Comparison of ENCODE assay signal across 27 cellular contexts in the genomic region with DNA sequence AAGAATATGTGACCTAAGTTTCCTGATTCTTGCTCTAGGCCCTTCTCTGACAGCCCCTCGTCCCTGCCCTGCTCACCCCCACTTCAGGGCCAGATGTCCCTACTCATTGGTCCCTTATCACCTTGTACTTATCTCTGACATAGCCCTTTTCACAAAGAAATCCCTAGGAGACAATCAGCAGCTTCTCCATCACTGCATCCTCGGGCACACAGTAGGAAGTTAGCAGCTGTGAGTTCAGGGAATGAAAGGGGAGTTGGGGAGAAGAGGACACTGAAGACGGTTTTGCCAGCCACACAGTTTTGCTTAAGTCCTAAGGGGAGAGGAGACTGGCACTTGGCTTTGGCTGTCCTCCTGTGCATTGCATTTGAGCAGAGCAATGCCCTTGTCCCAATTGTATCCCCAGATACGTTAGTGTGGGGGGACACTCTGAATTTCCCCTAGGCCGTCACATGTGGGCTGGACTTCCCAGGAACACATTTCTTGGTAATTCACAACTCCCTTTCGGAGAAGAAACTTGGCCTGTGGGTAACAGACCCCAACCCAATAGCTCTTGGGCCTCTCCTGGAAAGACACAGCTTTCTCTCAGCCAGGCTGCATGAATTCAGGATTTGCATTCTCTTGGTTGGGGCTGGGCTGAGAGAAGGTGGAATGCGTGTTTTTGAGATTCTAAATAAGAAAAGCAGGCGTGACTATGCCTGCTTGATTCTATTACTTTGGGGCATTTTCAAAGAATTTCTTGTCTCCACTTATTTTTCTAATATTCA.
DNase-seq lines count a peak whose midpoint lies in the region; FAIRE-seq and TF ChIP-seq lines count a peak whose summit lies in the region.
"Had no signal": no experiment of that assay in that cellular context is flagged by ENCODE, and none has a peak within 500 bp of the region (broad histone marks: within the 10 kb centered on the region; RNA-seq: fewer than 3 reads in every experiment).

No MANE protein-coding gene starts in this region.

- POLR2A ChIA-PET in H1 (lab: Charles Lee; ENCODE audit: partially characterized antibody), result interaction anchor here (0.8 kb wide), 1 partner anchor 68 kb away, joined by 3 read pairs; no protein-coding TSS in a partner anchor
- POLR2A ChIA-PET in MCF 10A (lab: Yijun Ruan, JAX), result no interaction called here
- POLR2A ChIA-PET in CD4-positive, alpha-beta memory T cell (lab: Charles Lee; ENCODE audit: partially characterized antibody), result no interaction called here

- no peak overlapping the region for H3K4ac ChIP-seq in H1 (replicated peaks; ENCODE audit: insufficient read length, low read depth, low read length)

- CTCF ChIA-PET in H1 (lab: Charles Lee; ENCODE audit: partially characterized antibody) (interaction anchor here (0.8 to 1.4 kb wide), 6 partner anchors 9 to 347 kb away, joined by 3 to 5 read pairs (median 3); no protein-coding TSS in a partner anchor), MCF 10A (lab: Yijun Ruan, JAX) (interaction anchor here (0.5 to 0.9 kb wide), 4 partner anchors 9 to 1577 kb away, joined by 3 to 4 read pairs (median 3); no protein-coding TSS in a partner anchor)
- CTCF ChIA-PET in CD4-positive, alpha-beta memory T cell (lab: Charles Lee; ENCODE audit: partially characterized antibody), result interaction anchor here (1.0 kb wide), 1 partner anchor 508 kb away, joined by 3 read pairs; no protein-coding TSS in a partner anchor

- peak overlapping the region; percentile 13; the same call in 1 of the 2 replicates for H2BK20ac ChIP-seq in H1 (ENCODE audit: low read length)

- no peak overlapping the region for H3K56ac ChIP-seq in H1 (replicated peaks; ENCODE audit: insufficient read length, low read depth, low read length)

- H3K9me3 Mint-ChIP-seq in neural progenitor cell, result no peaks in the 10 kb centered on the region
- no peaks in the 10 kb centered on the region for H3K9me3 Mint-ChIP-seq in MCF 10A (ENCODE audit: unreplicated experiment)
- peaks cover 0 to 2% (median 0%) of the 10 kb centered on the region in 8 donors for H3K9me3 Mint-ChIP-seq in CD4-positive, alpha-beta memory T cell

- H3K9me3 ChIP-seq in HUES6 (ENCODE audit: control insufficient read depth, insufficient read depth, low read depth, low read length), result no peaks in the 10 kb centered on the region
- H3K9me3 ChIP-seq in H1 (ENCODE audit: insufficient read depth in 2 of 2, low read depth in 1 of 2, low read length in 1 of 2), result no peaks in the 10 kb centered on the region
- H3K9me3 ChIP-seq in neural progenitor cell (ENCODE audit: low read depth), result no peaks in the 10 kb centered on the region
- no peaks in the 10 kb centered on the region for H3K9me3 ChIP-seq in CD4-positive, alpha-beta memory T cell (ENCODE audit: control insufficient read depth in 1 of 2, low read length in 2 of 2)
- no peaks in the 10 kb centered on the region for H3K9me3 ChIP-seq in right atrium auricular region

- peak; percentile 86 for FAIRE-seq in H1 (lab: Jason Lieb, UNC)
- FAIRE-seq: GM12892, HepG2 had no signal

- H3K4me1 Mint-ChIP-seq in neural progenitor cell (peaks cover 22% of the 10 kb centered on the region), MCF 10A (ENCODE audit: insufficient read depth, unreplicated experiment) (no peaks in the 10 kb centered on the region)
- H3K4me1 Mint-ChIP-seq in CD4-positive, alpha-beta memory T cell, result peaks cover 0 to 4% (median 1%) of the 10 kb centered on the region in 4 donors
- H3K4me1 Mint-ChIP-seq: B cell had no signal

- H3K4me3 ChIP-seq in HUES6 (ENCODE audit: low read depth, low read length) (0 out of 2 replicates have a peak overlapping the region, but pooled peaks have one; percentile 12), H1 (ENCODE audit: extremely low read depth in 1 of 4, insufficient read depth in 2 of 4, low read depth in 3 of 4, low read length in 4 of 4) (no peak overlapping the region), neural progenitor cell (no peak overlapping the region), right atrium auricular region (no peak overlapping the region)
- H3K4me3 ChIP-seq in CD4-positive, alpha-beta memory T cell (ENCODE audit: low read length in 2 of 2), result no peak overlapping the region

- H2AK5ac ChIP-seq in H1 (ENCODE audit: low read depth, low read length), result peak overlapping the region; percentile 47; the same call in 1 of the 2 replicates

- H3K9ac ChIP-seq in HUES6 (ENCODE audit: low read length), result peak overlapping the region; percentile 2
- peak overlapping the region in 1 of 4 experiments; percentile 14; a peak in 2 of 7 replicates for H3K9ac ChIP-seq in H1 (replicated peaks in 1 of 4; ENCODE audit: extremely low read depth in 1 of 4, low read depth in 3 of 4, low read length in 3 of 4)
- no peak overlapping the region for H3K9ac ChIP-seq in neural progenitor cell

- intact Hi-C loops in MCF 10A (cut with micrococcal nuclease), result no loop called here
- intact Hi-C loops in CD4-positive, alpha-beta memory T cell (cut with micrococcal nuclease), result no loop called here

- peak overlapping the region; percentile 7 for H4K5ac ChIP-seq in H1 (ENCODE audit: insufficient read length, low read depth, low read length)

- no peak overlapping the region for H3K18ac ChIP-seq in H1 (ENCODE audit: extremely low read depth, low read length)

- no peak overlapping the region for H2BK120ac ChIP-seq in H1 (replicated peaks; ENCODE audit: low read depth, low read length)

- no peaks in the 10 kb centered on the region for H3K23me2 ChIP-seq in H1 (ENCODE audit: low read depth, low read length)

- no peak overlapping the region for H2AFZ ChIP-seq in H1 (ENCODE audit: low read length)
- no peak overlapping the region for H2AFZ ChIP-seq in neural progenitor cell (replicated peaks)

- no TSS peak for BruUV-seq in MCF 10A (replicated peaks; lab: Mats Ljungman, UMichigan)

- H3K27ac ChIP-seq in HUES6 (ENCODE audit: low read depth, low read length) (peak overlapping the region; percentile 12; the same call in 1 of the 2 replicates), H1 (ENCODE audit: low read depth, low read length) (no peak overlapping the region), neural progenitor cell (no peak overlapping the region), right atrium auricular region (no peak overlapping the region)
- H3K27ac ChIP-seq in CD4-positive, alpha-beta memory T cell (ENCODE audit: low read depth, low read length), result no peak overlapping the region
- H3K27ac ChIP-seq: C4-2B had no signal

- H3K4me3 Mint-ChIP-seq in neural progenitor cell, result no peak overlapping the region
- H3K4me3 Mint-ChIP-seq in MCF 10A (ENCODE audit: unreplicated experiment), result no peak overlapping the region
- no peak overlapping the region for H3K4me3 Mint-ChIP-seq in CD4-positive, alpha-beta memory T cell
- H3K4me3 Mint-ChIP-seq: B cell; CD8-positive, alpha-beta memory T cell had no signal

- no peak for TF ChIP-seq POLR2A in H1 (IDR thresholded peaks at IDR 0.05; ENCODE audit: control extremely low read depth in 1 of 2, low read depth in 2 of 2, low read length in 2 of 2)

- no peak for TF ChIP-seq EP300 in H1 (IDR thresholded peaks at IDR 0.05; ENCODE audit: borderline replicate concordance in 1 of 2, low read depth in 2 of 2, low read length in 2 of 2)

- DNase-seq in H1 (ENCODE audit: low read depth in 1 of 2, low spot score in 2 of 2) (peak in 1 of 2 experiments; percentile 49), iPS-NIHi11 (ENCODE audit: low spot score) (peak; percentile 32), neural progenitor cell (ENCODE audit: low spot score) (no peak), MCF 10A (ENCODE audit: unreplicated experiment) (no peak), H4 (ENCODE audit: low spot score) (no peak), right atrium auricular region (ENCODE audit: low spot score) (no peak)
- DNase-seq in CD4-positive, alpha-beta memory T cell, result no peak
- DNase-seq: CD8-positive, alpha-beta memory T cell; DMS 273 treated with DMSO at 0.1 percent for 48 hours; DMS79; EL; GF-D8; Karpas-422; MV-4-11; NCI-H1105; NCI-H146; NCI-H1930; NCI-H2107; NCI-H446; NCI-H524 treated with DMSO at 0.1 percent for 48 hours; NCI-H774; PC-3 had no signal

- H4K20me1 ChIP-seq in H1 (replicated peaks in 1 of 2; ENCODE audit: control insufficient read depth in 1 of 2, insufficient read depth in 2 of 2, low read length in 2 of 2) (no peaks in the 10 kb centered on the region), neural progenitor cell (ENCODE audit: low read depth) (peaks cover 17% of the 10 kb centered on the region)

- H3K4me2 ChIP-seq in H1 (ENCODE audit: insufficient read depth in 1 of 2, low read depth in 2 of 2, low read length in 2 of 2) (peak overlapping the region; percentile 44 to 49; a peak in 3 of 4 replicates), neural progenitor cell (no peak overlapping the region)

- H3K23ac ChIP-seq in H1 (ENCODE audit: insufficient read length), result no peak overlapping the region

- H3K36me3 ChIP-seq in HUES6 (ENCODE audit: control insufficient read depth, insufficient read depth, low read length), result 0 out of 2 replicates have a peak, but pooled peaks cover 3% of the 10 kb centered on the region
- peaks cover 0 to 4% (median 0%) of the 10 kb centered on the region in 4 experiments; a peak in 2 of 8 replicates for H3K36me3 ChIP-seq in H1 (ENCODE audit: control insufficient read depth in 2 of 4, insufficient read depth in 4 of 4, low read length in 3 of 4)
- no peaks in the 10 kb centered on the region for H3K36me3 ChIP-seq in neural progenitor cell
- no peaks in the 10 kb centered on the region for H3K36me3 ChIP-seq in CD4-positive, alpha-beta memory T cell (ENCODE audit: insufficient read depth, low read length)
- no peaks in the 10 kb centered on the region for H3K36me3 ChIP-seq in right atrium auricular region

- H2BK5ac ChIP-seq in H1 (ENCODE audit: low read depth, low read length), result no peak overlapping the region

- H3K14ac ChIP-seq in H1 (ENCODE audit: insufficient read length), result no peak overlapping the region

- H3K4me1 ChIP-seq in HUES6 (ENCODE audit: control insufficient read depth, insufficient read depth, low read length), result peaks cover 29% of the 10 kb centered on the region
- H3K4me1 ChIP-seq in H1 (replicated peaks in 1 of 4; ENCODE audit: control insufficient read depth in 3 of 4, insufficient read depth in 4 of 4, low read length in 3 of 4), result peaks cover 3 to 13% (median 11%) of the 10 kb centered on the region in 4 experiments
- H3K4me1 ChIP-seq in neural progenitor cell, result peaks cover 25% of the 10 kb centered on the region
- no peaks in the 10 kb centered on the region for H3K4me1 ChIP-seq in CD4-positive, alpha-beta memory T cell (ENCODE audit: insufficient read depth, low read length)
- H3K4me1 ChIP-seq in right atrium auricular region, result no peaks in the 10 kb centered on the region

- H3K27me3 Mint-ChIP-seq in neural progenitor cell (ENCODE audit: insufficient read depth, low read depth) (peaks cover 5% of the 10 kb centered on the region), MCF 10A (ENCODE audit: insufficient read depth, unreplicated experiment) (no peaks in the 10 kb centered on the region)
- no peaks in the 10 kb centered on the region for H3K27me3 Mint-ChIP-seq in CD4-positive, alpha-beta memory T cell
- H3K27me3 Mint-ChIP-seq: B cell had no signal

- H3K27ac Mint-ChIP-seq in neural progenitor cell (peak overlapping the region; percentile 10), MCF 10A (ENCODE audit: low read depth, unreplicated experiment) (no peak overlapping the region)
- no peak overlapping the region for H3K27ac Mint-ChIP-seq in CD4-positive, alpha-beta memory T cell
- H3K27ac Mint-ChIP-seq: B cell had no signal

- no peaks in the 10 kb centered on the region for H3K27me3 ChIP-seq in HUES6 (ENCODE audit: control insufficient read depth, insufficient read depth, low read length)
- H3K27me3 ChIP-seq in H1 (replicated peaks in 1 of 4; ENCODE audit: control insufficient read depth in 3 of 4, extremely low read depth in 1 of 4, insufficient read depth in 3 of 4, low read length in 3 of 4), result no peaks in the 10 kb centered on the region
- no peaks in the 10 kb centered on the region for H3K27me3 ChIP-seq in neural progenitor cell
- H3K27me3 ChIP-seq in CD4-positive, alpha-beta memory T cell (ENCODE audit: insufficient read depth, low read length), result no peaks in the 10 kb centered on the region
- H3K27me3 ChIP-seq in right atrium auricular region, result no peaks in the 10 kb centered on the region

- H4K91ac ChIP-seq in H1 (replicated peaks; ENCODE audit: insufficient read length, low read length), result no peak overlapping the region

- H3K79me2 ChIP-seq in H1 (ENCODE audit: control insufficient read depth in 1 of 2, insufficient read depth in 2 of 2, low read length in 2 of 2), result peaks cover 0 to 32% of the 10 kb centered on the region in 2 experiments; a peak in 2 of 4 replicates
- H3K79me2 ChIP-seq in neural progenitor cell (ENCODE audit: low read depth), result peaks cover 35% of the 10 kb centered on the region

- H3K79me1 ChIP-seq in H1 (ENCODE audit: low read depth, low read length), result peaks cover 2% of the 10 kb centered on the region; the same call in 1 of the 2 replicates

- no peak for TF ChIP-seq RAD21 in H1 (IDR thresholded peaks at IDR 0.05 in 1 of 2, conservative IDR thresholded peaks at IDR 0.05 in 1 of 2; ENCODE audit: low read depth in 2 of 2, low read length in 2 of 2)

- peaks cover 10% of the 10 kb centered on the region for H3F3A ChIP-seq in neural progenitor cell (ENCODE audit: low read depth)

- no peak overlapping the region for H4K8ac ChIP-seq in H1 (ENCODE audit: extremely low read depth, insufficient read depth, low read length)

- TF ChIP-seq CTCF in H1 (IDR thresholded peaks at IDR 0.05; ENCODE audit: control extremely low read depth in 1 of 3, insufficient read depth in 1 of 3, low read depth in 1 of 3, low read length in 3 of 3) (no peak), neural progenitor cell (IDR thresholded peaks at IDR 0.05) (no peak), MCF 10A (IDR thresholded peaks at IDR 0.05; ENCODE audit: unreplicated experiment) (no peak), right atrium auricular region (IDR thresholded peaks at IDR 0.05) (no peak)

- 49% methylated on average over 8 of the region's 8 CpGs; no CpG with 5 or more reads in 1 of the 2 experiments for WGBS in H1 (ENCODE audit: extremely low coverage in 1 of 2, insufficient coverage in 1 of 2, insufficient read length in 1 of 2, insufficient replicate concordance in 2 of 2, low coverage in 1 of 2, low lambda C conversion rate in 2 of 2, missing lambda C conversion rate in 1 of 2), 2 experiments

- peaks cover 8% of the 10 kb centered on the region for H3K36me3 Mint-ChIP-seq in neural progenitor cell
- H3K36me3 Mint-ChIP-seq in MCF 10A (ENCODE audit: insufficient read depth, unreplicated experiment), result no peaks in the 10 kb centered on the region
- peaks cover 2 to 10% of the 10 kb centered on the region in 2 donors for H3K36me3 Mint-ChIP-seq in CD4-positive, alpha-beta memory T cell

- H2BK15ac ChIP-seq in H1 (ENCODE audit: low read length), result no peak overlapping the region

- H2BK12ac ChIP-seq in H1 (ENCODE audit: low read depth, low read length), result peak overlapping the region; percentile 42; the same call in 1 of the 2 replicates
